In genomic region chr22:46106279-46107022, GRCh38 we compare ENCODE assay signal across 13 cellular contexts. TPM values are rescaled to one million over a fixed set of nuclear protein-coding genes. Genes with fewer than 3 reads are reported as not detected.
DNase-seq lines count a peak whose midpoint lies in the region; ATAC-seq, FAIRE-seq and TF ChIP-seq lines count a peak whose summit lies in the region.
"Had no signal": no experiment of that assay in that cellular context is flagged by ENCODE, and none has a peak within 500 bp of the region (broad histone marks: within the 10 kb centered on the region; RNA-seq: fewer than 3 reads in every experiment).

No MANE protein-coding gene starts in this region.

- FAIRE-seq in small intestine (lab: Jason Lieb, UNC): no peak

- no peak overlapping the region for H3K4me3 ChIP-seq in ascending aorta
- no peak overlapping the region for H3K4me3 ChIP-seq in small intestine (ENCODE audit: low read depth in 1 of 2, low read length in 2 of 2)

- H3K27me3 ChIP-seq in ascending aorta (no peaks in the 10 kb centered on the region), small intestine (ENCODE audit: control insufficient read depth in 2 of 2, insufficient read depth in 2 of 2, low read length in 2 of 2) (no peaks in the 10 kb centered on the region)

- H3K27ac ChIP-seq in ascending aorta (peak overlapping the region; percentile 94 to 100), small intestine (ENCODE audit: low read depth in 1 of 2, low read length in 1 of 2) (peak overlapping the region; percentile 76 to 94)
- H3K27ac ChIP-seq: parathyroid adenoma had no signal

- peaks cover 63 to 87% of the 10 kb centered on the region in 2 donors for H3K4me1 ChIP-seq in ascending aorta
- H3K4me1 ChIP-seq in small intestine (ENCODE audit: control insufficient read depth in 2 of 2, insufficient read depth in 1 of 2, low read depth in 1 of 2, low read length in 1 of 2): peaks cover 13 to 16% of the 10 kb centered on the region in 2 donors
- H3K4me1 ChIP-seq: parathyroid adenoma had no signal

- H3K4me3 Mint-ChIP-seq in Calu3 (ENCODE audit: low read depth, unreplicated experiment): peak overlapping the region; percentile 52
- H3K4me3 Mint-ChIP-seq: activated naive CD4-positive, alpha-beta T cell treated with anti-CD3 and anti-CD28 coated beads, Interleukin-2, amount 50 U/mL, for 24 hours had no signal

- no peaks in the 10 kb centered on the region for H3K9me3 Mint-ChIP-seq in Calu3 (ENCODE audit: low read depth, unreplicated experiment)
- H3K9me3 Mint-ChIP-seq: activated naive CD4-positive, alpha-beta T cell treated with anti-CD3 and anti-CD28 coated beads, Interleukin-2, amount 50 U/mL, for 24 hours had no signal

- H3K36me3 Mint-ChIP-seq in Calu3 (ENCODE audit: insufficient read depth, unreplicated experiment): peaks cover 96% of the 10 kb centered on the region
- H3K36me3 Mint-ChIP-seq: activated naive CD4-positive, alpha-beta T cell treated with anti-CD3 and anti-CD28 coated beads, Interleukin-2, amount 50 U/mL, for 24 hours had no signal

- H3K36me3 ChIP-seq in ascending aorta (peaks cover 46% of the 10 kb centered on the region in 2 donors), small intestine (ENCODE audit: control insufficient read depth in 2 of 2, insufficient read depth in 2 of 2, low read length in 2 of 2) (peaks cover 3 to 8% of the 10 kb centered on the region in 2 donors)

- ATAC-seq in HG03565 (IDR thresholded peaks at IDR 0.05; ENCODE audit: unreplicated experiment) (no peak), HG03135 (IDR thresholded peaks at IDR 0.05; ENCODE audit: unreplicated experiment) (no peak), GM21423 (IDR thresholded peaks at IDR 0.05; ENCODE audit: unreplicated experiment) (no peak)

- H3K9me3 ChIP-seq in ascending aorta: no peaks in the 10 kb centered on the region
- no peaks in the 10 kb centered on the region for H3K9me3 ChIP-seq in small intestine (ENCODE audit: control insufficient read depth, low read depth)

- peaks cover 42% of the 10 kb centered on the region for H3K4me1 Mint-ChIP-seq in Calu3 (ENCODE audit: low read depth, unreplicated experiment)
- H3K4me1 Mint-ChIP-seq: activated naive CD4-positive, alpha-beta T cell treated with anti-CD3 and anti-CD28 coated beads, Interleukin-2, amount 50 U/mL, for 24 hours had no signal

- TSS peak; percentile 20 for BruUV-seq in Calu3 (replicated peaks; lab: Mats Ljungman, UMichigan)

- CTCF ChIA-PET in Calu3 (lab: Charles Lee): interaction anchor here (1.3 kb wide), 1 partner anchor 100 kb away, joined by 5 read pairs; no protein-coding TSS in a partner anchor

- whole genome bisulfite sequencing in small intestine, 3 donors: 38 to 53% (median 43%) methylated on average over 15 to 19 of the region's 19 CpGs

- no peak for DNase-seq in Calu3
- DNase-seq in ascending aorta (ENCODE audit: low spot score in 2 of 2): no peak
- DNase-seq in left kidney (ENCODE audit: low read depth, low spot score): peak; percentile 48
- DNase-seq in small intestine: no peak
- DNase-seq in NCI-H187 (lab: John Stamatoyannopoulos, UW): no peak
- DNase-seq: activated CD4-positive, alpha-beta T cell treated with anti-CD3 and anti-CD28 coated beads, Interleukin-2, amount 50 U/mL, for 48 hours; H7; NCI-H526 treated with DMSO at 0.1 percent for 48 hours had no signal

- H3K27me3 Mint-ChIP-seq in Calu3 (ENCODE audit: unreplicated experiment): no peaks in the 10 kb centered on the region
- H3K27me3 Mint-ChIP-seq: activated naive CD4-positive, alpha-beta T cell treated with anti-CD3 and anti-CD28 coated beads, Interleukin-2, amount 50 U/mL, for 24 hours had no signal

- intact Hi-C loops in Calu3 (cut with micrococcal nuclease; ENCODE audit: unreplicated experiment): loop anchor here (10.0 kb wide), 1 partner anchor 52 kb away; no protein-coding TSS in a partner anchor
- intact Hi-C loops in ascending aorta (cut with DNase I): loop anchor here (5.0 to 10.0 kb wide), 2 partner anchors 34 to 52 kb away; no protein-coding TSS in a partner anchor

- no peak for TF ChIP-seq CTCF in Calu3 (IDR thresholded peaks at IDR 0.05; ENCODE audit: unreplicated experiment)
- no peak for TF ChIP-seq CTCF in ascending aorta (IDR thresholded peaks at IDR 0.05)

- H3K27ac Mint-ChIP-seq in Calu3 (ENCODE audit: unreplicated experiment): peak overlapping the region; percentile 90
- H3K27ac Mint-ChIP-seq: activated naive CD4-positive, alpha-beta T cell treated with anti-CD3 and anti-CD28 coated beads, Interleukin-2, amount 50 U/mL, for 24 hours had no signal

RNA-seq across cellular contexts. Expression of gene PPARA, which starts 43.9 kb away (rescaled TPM):
- total RNA-seq in Calu3 (2022): 22.7 and 31.5 TPM in 2 replicates
- total RNA-seq in ascending aorta: 20.1 TPM
- polyA plus RNA-seq in small intestine: 10 to 100 TPM; 19.9 to 24.0 (median 21.9) TPM
